ENCODE assay signal across 9 cellular contexts in genomic region chr21:33070921-33071877, GRCh38. TPM values are rescaled to one million over a fixed set of nuclear protein-coding genes. Genes with fewer than 3 reads are reported as not detected.
A peak's percentile ranks its signal among the peaks of the same experiment; 100 is the strongest.
DNase-seq lines count a peak whose midpoint lies in the region; ATAC-seq and TF ChIP-seq lines count a peak whose summit lies in the region.
"Had no signal": no experiment of that assay in that cellular context is flagged by ENCODE, and none has a peak within 500 bp of the region (broad histone marks: within the 10 kb centered on the region; RNA-seq: fewer than 3 reads in every experiment).

No MANE protein-coding gene starts in this region.

- no peak overlapping the region for H3K27ac ChIP-seq in gastroesophageal sphincter
- no peak overlapping the region for H3K27ac ChIP-seq in rectal smooth muscle tissue (ENCODE audit: low read depth, low read length)

- no peak for TF ChIP-seq POLR2A in gastroesophageal sphincter (IDR thresholded peaks at IDR 0.05)

- H3K4me1 Mint-ChIP-seq in WTC11, result peaks cover 48% of the 10 kb centered on the region

- peaks cover 90% of the 10 kb centered on the region for H3K27me3 Mint-ChIP-seq in WTC11 (ENCODE audit: low read depth)

- DNase-seq in activated CD4-positive, alpha-beta T cell treated with anti-CD3 and anti-CD28 coated beads for 48 hours, result peak; percentile 31
- DNase-seq in activated CD4-positive, alpha-beta T cell treated with anti-CD3 and anti-CD28 coated beads for 4 hours, result no peak
- DNase-seq in WTC11 (ENCODE audit: low spot score) (peak; percentile 57), HEK293T (ENCODE audit: extremely low spot score) (no peak), HuH-7.5 (ENCODE audit: low spot score) (no peak)

- no peak overlapping the region for H3K27ac Mint-ChIP-seq in WTC11

- no peaks in the 10 kb centered on the region for H3K36me3 Mint-ChIP-seq in WTC11

- TF ChIP-seq EP300 in gastroesophageal sphincter (IDR thresholded peaks at IDR 0.05), result no peak

- CTCF ChIA-PET in WTC11 (lab: Charles Lee), result interaction anchor here (0.7 to 2.1 kb wide), 8 partner anchors 23 to 126 kb away, joined by 3 to 14 read pairs (median 4); partner anchors contain the start of gene OLIG2
- CTCF ChIA-PET in HEK293T (lab: Yijun Ruan, JAX), result no interaction called here

- H3K9me3 ChIP-seq in gastroesophageal sphincter, result peaks cover 0 to 25% (median 0%) of the 10 kb centered on the region in 3 donors

- no peak overlapping the region for H3K9ac ChIP-seq in rectal smooth muscle tissue (ENCODE audit: low read length)

- peak overlapping the region; percentile 70 for H3K4me3 Mint-ChIP-seq in WTC11

- peaks cover 5% of the 10 kb centered on the region; the same call in 1 of the 2 replicates for H3K9me3 Mint-ChIP-seq in WTC11

- H3K4me1 ChIP-seq in gastroesophageal sphincter, result peaks cover 0 to 30% (median 18%) of the 10 kb centered on the region in 3 donors
- H3K4me1 ChIP-seq in rectal smooth muscle tissue (ENCODE audit: control insufficient read depth, insufficient read depth, low read length), result no peaks in the 10 kb centered on the region

- 3% methylated on average over 5 of the region's 87 CpGs; no CpG with 5 or more reads in 1 of the 2 donors for WGBS in gastroesophageal sphincter (ENCODE audit: low coverage in 1 of 2), 2 donors

- no peaks in the 10 kb centered on the region for H3K36me3 ChIP-seq in gastroesophageal sphincter
- H3K36me3 ChIP-seq in rectal smooth muscle tissue (ENCODE audit: control insufficient read depth, insufficient read depth, low read length), result no peaks in the 10 kb centered on the region

- POLR2A ChIA-PET in WTC11 (lab: Charles Lee), result interaction anchor here (1.4 kb wide), 1 partner anchor 45 kb away, joined by 4 read pairs; the partner anchor contains the start of gene OLIG2
- POLR2A ChIA-PET in HEK293T (lab: Yijun Ruan, JAX), result no interaction called here

- H3K4me3 ChIP-seq in gastroesophageal sphincter (peak overlapping the region in 1 of 2 donors; percentile 35), rectal smooth muscle tissue (ENCODE audit: low read length) (peak overlapping the region; percentile 54)

- ATAC-seq in WTC11, result peak; percentile 50
- ATAC-seq in gastroesophageal sphincter, result peak; percentile 25
- no peak for ATAC-seq in HG03521 (IDR thresholded peaks at IDR 0.05; ENCODE audit: unreplicated experiment)

- TF ChIP-seq CTCF in WTC11 (IDR thresholded peaks at IDR 0.05), result no peak
- no peak for TF ChIP-seq CTCF in gastroesophageal sphincter (IDR thresholded peaks at IDR 0.05)

- peaks cover 100% of the 10 kb centered on the region for H3K27me3 ChIP-seq in gastroesophageal sphincter
- H3K27me3 ChIP-seq in rectal smooth muscle tissue (ENCODE audit: control insufficient read depth, insufficient read depth, low read length), result peaks cover 13% of the 10 kb centered on the region

TF ChIP-seq in WTC11, 78 proteins besides CTCF, POLR2A, EP300 and RAD21:
- TF ChIP-seq ELF4 (CRISPR knock-in tag; IDR thresholded peaks at IDR 0.05; ENCODE audit: low read depth) (no peak), E2F4 (CRISPR knock-in tag; IDR thresholded peaks at IDR 0.05; ENCODE audit: borderline replicate concordance, low read depth) (0 out of 2 replicates have a peak, but pooled peaks have one; percentile 30), ESRRA (CRISPR knock-in tag; IDR thresholded peaks at IDR 0.05; ENCODE audit: borderline replicate concordance) (no peak), FOXP1 (CRISPR knock-in tag; IDR thresholded peaks at IDR 0.05; ENCODE audit: borderline replicate concordance) (peak; percentile 39; the same call in 1 of the 2 replicates), ZNF423 (CRISPR knock-in tag; IDR thresholded peaks at IDR 0.05) (0 out of 2 replicates have a peak, but pooled peaks have one; percentile 5)
- TF ChIP-seq, protein P1, sequence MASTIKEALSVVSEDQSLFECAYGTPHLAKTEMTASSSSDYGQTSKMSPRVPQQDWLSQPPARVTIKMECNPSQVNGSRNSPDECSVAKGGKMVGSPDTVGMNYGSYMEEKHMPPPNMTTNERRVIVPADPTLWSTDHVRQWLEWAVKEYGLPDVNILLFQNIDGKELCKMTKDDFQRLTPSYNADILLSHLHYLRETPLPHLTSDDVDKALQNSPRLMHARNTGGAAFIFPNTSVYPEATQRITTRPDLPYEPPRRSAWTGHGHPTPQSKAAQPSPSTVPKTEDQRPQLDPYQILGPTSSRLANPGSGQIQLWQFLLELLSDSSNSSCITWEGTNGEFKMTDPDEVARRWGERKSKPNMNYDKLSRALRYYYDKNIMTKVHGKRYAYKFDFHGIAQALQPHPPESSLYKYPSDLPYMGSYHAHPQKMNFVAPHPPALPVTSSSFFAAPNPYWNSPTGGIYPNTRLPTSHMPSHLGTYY (CRISPR knock-in tag; IDR thresholded peaks at IDR 0.05), result no peak

TF ChIP-seq in HEK293T, 16 proteins besides CTCF, POLR2A, EP300 and RAD21:
- TF ChIP-seq BHLHE40 (IDR thresholded peaks at IDR 0.05; ENCODE audit: borderline replicate concordance) (no peak), HDGF (IDR thresholded peaks at IDR 0.05; ENCODE audit: borderline replicate concordance) (no peak), SUZ12 (IDR thresholded peaks at IDR 0.05) (no peak), LEF1 (IDR thresholded peaks at IDR 0.05; ENCODE audit: borderline replicate concordance) (no peak), NFRKB (IDR thresholded peaks at IDR 0.05) (no peak), ZNF384 (IDR thresholded peaks at IDR 0.05) (no peak), FOXA1 (IDR thresholded peaks at IDR 0.05) (no peak), TARDBP (IDR thresholded peaks at IDR 0.05) (no peak), CTBP1 (IDR thresholded peaks at IDR 0.05; ENCODE audit: borderline replicate concordance) (no peak), ELF4 (IDR thresholded peaks at IDR 0.05) (no peak), FOXK2 (IDR thresholded peaks at IDR 0.05) (no peak)

RNA-seq across cellular contexts. Expression of gene OLIG1, which starts 1.3 kb away (rescaled TPM):
- total RNA-seq in WTC11 (2021), result 2.1 to 2.4 TPM (median 2.2 TPM) in 3 replicates
- not detected for total RNA-seq in gastroesophageal sphincter
- total RNA-seq: T-helper 2 cell treated with Interferon-gamma antibody and Interleukin-4, amounts not matched to agents 100 ng/mL and 5 ng/mL, for 36 hours had no signal

RNA-seq across cellular contexts. Expression of gene OLIG2, which starts 45.5 kb away (rescaled TPM):
- total RNA-seq in WTC11 (2021) (0.60 to 0.79 TPM (median 0.71 TPM) in 3 replicates), gastroesophageal sphincter (not detected)
- total RNA-seq: T-helper 2 cell treated with Interferon-gamma antibody and Interleukin-4, amounts not matched to agents 100 ng/mL and 5 ng/mL, for 36 hours had no signal

Comparison
In these comparisons a context has a peak if more than half of its experiments do, and no peak if none do; other contexts are left out.
1. DNase-seq: peak in activated CD4-positive, alpha-beta T cell treated with anti-CD3 and anti-CD28 coated beads for 48 hours (single experiment) and WTC11 (single experiment); none in activated CD4-positive, alpha-beta T cell treated with anti-CD3 and anti-CD28 coated beads for 4 hours (0 of 2), HEK293T (single experiment) and HuH-7.5 (single experiment).